Comparison of ENCODE assay signal across 23 cellular contexts in genomic region chr1:168751195-168751650, GRCh38. TPM values are rescaled to one million over a fixed set of nuclear protein-coding genes. Genes with fewer than 3 reads are reported as not detected.
DNase-seq lines count a peak whose midpoint lies in the region; TF ChIP-seq lines count a peak whose summit lies in the region.
"Had no signal": no experiment of that assay in that cellular context is flagged by ENCODE, and none has a peak within 500 bp of the region (broad histone marks: within the 10 kb centered on the region; RNA-seq: fewer than 3 reads in every experiment).

No MANE protein-coding gene starts in this region.

- CTCF ChIA-PET in Caco-2 (lab: Charles Lee): no interaction called here

- H3K36me3 Mint-ChIP-seq in Caco-2 (ENCODE audit: insufficient read depth, unreplicated experiment): no peaks in the 10 kb centered on the region
- no peaks in the 10 kb centered on the region for H3K36me3 Mint-ChIP-seq in brain
- H3K36me3 Mint-ChIP-seq in nephron (ENCODE audit: low read depth): no peaks in the 10 kb centered on the region
- H3K36me3 Mint-ChIP-seq: activated naive CD8-positive, alpha-beta T cell; CD4-positive, CD25-positive, alpha-beta regulatory T cell; natural killer cell; WTC11 had no signal

- no peaks in the 10 kb centered on the region for H3K9me3 ChIP-seq in Caco-2
- H3K9me3 ChIP-seq: MG63, right atrium auricular region, upper lobe of left lung had no signal

- H3K4me1 Mint-ChIP-seq in Caco-2 (ENCODE audit: low read depth, unreplicated experiment) (peaks cover 38% of the 10 kb centered on the region), brain (peaks cover 30% of the 10 kb centered on the region), nephron (peaks cover 29% of the 10 kb centered on the region)
- H3K4me1 Mint-ChIP-seq: CD4-positive, CD25-positive, alpha-beta regulatory T cell; WTC11 had no signal

- H3K27me3 Mint-ChIP-seq in Caco-2 (ENCODE audit: insufficient read depth, unreplicated experiment) (no peaks in the 10 kb centered on the region), brain (peaks cover 2% of the 10 kb centered on the region), nephron (ENCODE audit: low read depth) (peaks cover 9% of the 10 kb centered on the region)

- H3K9me3 Mint-ChIP-seq in Caco-2 (ENCODE audit: unreplicated experiment): peaks cover 9% of the 10 kb centered on the region
- peaks cover 0 to 4% (median 0%) of the 10 kb centered on the region in 5 experiments for H3K9me3 Mint-ChIP-seq in brain
- no peaks in the 10 kb centered on the region for H3K9me3 Mint-ChIP-seq in nephron
- H3K9me3 Mint-ChIP-seq: natural killer cell, WTC11 had no signal

- H3K4me3 Mint-ChIP-seq in Caco-2 (ENCODE audit: unreplicated experiment) (no peak overlapping the region), brain (no peak overlapping the region), nephron (no peak overlapping the region)
- H3K4me3 Mint-ChIP-seq: activated naive CD8-positive, alpha-beta T cell; CD4-positive, CD25-positive, alpha-beta regulatory T cell; natural killer cell; WTC11 had no signal

- POLR2A ChIA-PET in Caco-2 (lab: Charles Lee): no interaction called here

- no peaks in the 10 kb centered on the region for H3K27me3 ChIP-seq in Caco-2 (replicated peaks; ENCODE audit: control insufficient read depth, insufficient read depth, low read length)
- H3K27me3 ChIP-seq: dorsolateral prefrontal cortex, right atrium auricular region, upper lobe of left lung had no signal

- intact Hi-C loops in Caco-2 (cut with micrococcal nuclease; ENCODE audit: unreplicated experiment): loop anchor here (5.0 kb wide), 1 partner anchor 356 kb away; the partner anchor contains the start of gene ATP1B1

- H3K4me3 ChIP-seq in Caco-2 (ENCODE audit: low read depth, low read length): no peak overlapping the region
- H3K4me3 ChIP-seq: dorsolateral prefrontal cortex, MG63, right atrium auricular region, upper lobe of left lung had no signal

- BruUV-seq in Caco-2 (replicated peaks; lab: Mats Ljungman, UMichigan): no TSS peak

- peak overlapping the region; percentile 16 for H3K27ac Mint-ChIP-seq in Caco-2 (ENCODE audit: unreplicated experiment)
- peak overlapping the region in 4 of 5 experiments; percentile 43 to 56 (median 50) for H3K27ac Mint-ChIP-seq in brain
- peak overlapping the region; percentile 71 to 81 (median 77) for H3K27ac Mint-ChIP-seq in nephron
- H3K27ac Mint-ChIP-seq: activated naive CD8-positive, alpha-beta T cell; CD4-positive, CD25-positive, alpha-beta regulatory T cell; natural killer cell; WTC11 had no signal

- H3K36me3 ChIP-seq in Caco-2 (ENCODE audit: control insufficient read depth, insufficient read depth, low read length): no peaks in the 10 kb centered on the region
- H3K36me3 ChIP-seq: MG63, right atrium auricular region, upper lobe of left lung had no signal

- peaks cover 19% of the 10 kb centered on the region; the same call in 1 of the 2 replicates for H3K4me1 ChIP-seq in Caco-2
- H3K4me1 ChIP-seq: right atrium auricular region, upper lobe of left lung had no signal

- DNase-seq in Caco-2 (no peak), HuH-7.5 (ENCODE audit: low spot score) (peak; percentile 18), T-helper 1 cell (no peak), putamen (ENCODE audit: low spot score) (no peak), iPS-NIHi7 (ENCODE audit: extremely low spot score) (no peak), Ammon's horn (ENCODE audit: low spot score) (no peak)
- DNase-seq: CD4-positive, CD25-positive, alpha-beta regulatory T cell; dorsolateral prefrontal cortex; MG63; natural killer cell; NCI-H187 treated with DMSO at 0.1 percent for 48 hours; NCI-H510A; SHP77 treated with DMSO at 0.1 percent for 48 hours; stimulated activated naive CD8-positive, alpha-beta T cell treated with anti-CD3 and anti-CD28 coated beads, Interleukin-15, Interleukin-2, amounts not matched to agents 100 U/mL and 50 U/mL, for 24 hours; T-helper 2 cell; upper lobe of left lung had no signal

- no peak for TF ChIP-seq CTCF in Caco-2 (IDR thresholded peaks at IDR 0.05; ENCODE audit: insufficient read depth in 1 of 2, low read depth in 1 of 2, low read length in 1 of 2, severe bottlenecking in 1 of 2, unreplicated experiment in 1 of 2)
- TF ChIP-seq CTCF in brain (conservative IDR thresholded peaks at IDR 0.05): no peak
- no peak for TF ChIP-seq CTCF in nephron (IDR thresholded peaks at IDR 0.05; ENCODE audit: unreplicated experiment in 3 of 3)

RNA-seq across cellular contexts. Expression of gene DPT, which starts 22.2 kb away (rescaled TPM):
- total RNA-seq in Caco-2 (2022): not detected in 2 replicates
- polyA plus RNA-seq in brain (ENCODE audit: insufficient read depth, low read depth, low replicate concordance): not detected
- total RNA-seq: CD4-positive, CD25-positive, alpha-beta regulatory T cell; epithelial cell of proximal tubule; lung microvascular endothelial cell; natural killer cell; WTC11 had no signal
- polyA plus RNA-seq: CD4-positive, CD25-positive, alpha-beta regulatory T cell had no signal

Comparison
In these comparisons a context has a peak if more than half of its experiments do, and no peak if none do; other contexts are left out.
1. H3K27ac Mint-ChIP-seq: peak in every context shown above with its lines; median percentile 77 in nephron; 50 in brain; 16 in Caco-2.